In the genomic region with DNA sequence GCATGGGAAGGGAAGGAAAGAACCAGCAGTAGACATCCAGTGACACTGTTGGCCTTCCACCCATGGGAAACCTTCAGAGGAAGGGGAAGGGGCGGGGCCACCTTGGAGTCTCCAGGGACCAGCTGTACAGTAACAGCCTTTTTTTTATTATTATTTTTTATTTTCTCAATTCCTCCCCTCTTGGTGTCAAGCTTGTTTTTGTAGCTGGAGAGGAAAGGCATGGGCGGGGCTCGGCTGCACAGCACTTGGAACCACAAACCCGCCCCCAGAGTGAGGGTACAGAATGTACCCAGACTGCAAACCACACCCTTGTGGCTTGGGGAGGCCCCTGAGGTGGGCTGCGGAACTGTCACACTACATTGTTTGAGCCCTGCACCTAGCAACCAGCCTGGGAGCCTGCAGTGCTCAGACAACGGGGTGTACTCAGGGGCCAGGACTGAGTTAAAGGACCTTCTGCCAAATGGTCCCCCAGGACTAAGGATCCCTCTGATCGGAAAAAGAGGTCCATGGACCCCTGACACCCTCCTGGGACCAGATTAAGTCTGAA, we compare ENCODE assay signal across 8 cellular contexts. TPM values are rescaled to one million over a fixed set of nuclear protein-coding genes. Genes with fewer than 3 reads are reported as not detected.
DNase-seq lines count a peak whose midpoint lies in the region; ATAC-seq and TF ChIP-seq lines count a peak whose summit lies in the region.

No MANE protein-coding gene starts in this region.

- no peak overlapping the region for H3K9ac ChIP-seq in mesendoderm (ENCODE audit: low read length)

- H4K5ac ChIP-seq in mesendoderm (ENCODE audit: low read length): no peak overlapping the region

- DNase-seq in NCI-H748 (lab: John Stamatoyannopoulos, UW; ENCODE audit: unreplicated experiment): peak; percentile 31
- DNase-seq in NCI-H748 treated with DMSO at 0.1 percent for 48 hours (lab: John Stamatoyannopoulos, UW): no peak
- peak; percentile 97 for DNase-seq in T-helper 22 cell (ENCODE audit: low read depth)
- DNase-seq in ascending aorta (ENCODE audit: low spot score in 2 of 2): peak; percentile 78 to 95
- DNase-seq in lower leg skin (ENCODE audit: low spot score in 2 of 2): peak; percentile 91 to 97
- DNase-seq in stimulated activated CD8-positive, alpha-beta memory T cell treated with anti-CD3 and anti-CD28 coated beads, Interleukin-2, amount 100 ng/mL, for 1 hour (ENCODE audit: low read depth in 2 of 2): peak; percentile 78 to 80
- DNase-seq in mesendoderm: no peak

- no peak overlapping the region for H2AK5ac ChIP-seq in mesendoderm (ENCODE audit: low read length)

- H2BK5ac ChIP-seq in mesendoderm (ENCODE audit: low read length): no peak overlapping the region

- H3K4me3 ChIP-seq in ascending aorta (peak overlapping the region; percentile 9 to 19), lower leg skin (ENCODE audit: low read depth, poor library complexity, severe bottlenecking) (no peak overlapping the region), mesendoderm (ENCODE audit: low read length) (no peak overlapping the region)

- no peak for TF ChIP-seq POLR2A in lower leg skin (IDR thresholded peaks at IDR 0.05)

- H3K4me1 ChIP-seq in ascending aorta (peaks cover 8 to 28% of the 10 kb centered on the region in 2 donors), mesendoderm (ENCODE audit: control insufficient read depth, low read depth, low read length) (peaks cover 1% of the 10 kb centered on the region)

- H3K18ac ChIP-seq in mesendoderm (ENCODE audit: low read length): no peak overlapping the region

- WGBS in lower leg skin, 2 donors: 5 to 24% methylated on average over 6 to 7 of the region's 7 CpGs
- WGBS in mesendoderm (ENCODE audit: extremely low coverage, insufficient coverage, low lambda C conversion rate): no CpG with 5 or more reads among the region's 7 CpGs

- H4K8ac ChIP-seq in mesendoderm (ENCODE audit: low read depth, low read length): no peak overlapping the region

- H3K27me3 ChIP-seq in ascending aorta (no peaks in the 10 kb centered on the region), mesendoderm (ENCODE audit: insufficient read depth, low read length, poor library complexity) (no peaks in the 10 kb centered on the region)

- no peak overlapping the region for H2BK15ac ChIP-seq in mesendoderm (replicated peaks; ENCODE audit: low read depth)

- TF ChIP-seq CTCF in ascending aorta (IDR thresholded peaks at IDR 0.05) (no peak), lower leg skin (IDR thresholded peaks at IDR 0.05) (no peak)

- intact Hi-C loops in ascending aorta (cut with DNase I) (loop anchor here (1.0 to 5.0 kb wide), 3 partner anchors 43 to 153 kb away; partner anchors contain the start of genes MID2 and NCBP2L), lower leg skin (cut with DNase I; ENCODE audit: low total_unique reads) (no loop called here)

- no peak overlapping the region for H3K23ac ChIP-seq in mesendoderm (ENCODE audit: low read length)

- peak overlapping the region; percentile 90 to 95 for H3K27ac ChIP-seq in ascending aorta
- H3K27ac ChIP-seq in mesendoderm (ENCODE audit: low read depth, low read length): no peak overlapping the region

- H3K4me2 ChIP-seq in mesendoderm (ENCODE audit: low read length): no peak overlapping the region

- H3K56ac ChIP-seq in mesendoderm (ENCODE audit: low read length): no peak overlapping the region

- no peak overlapping the region for H3K4ac ChIP-seq in mesendoderm (ENCODE audit: low read depth, low read length)

- H2BK120ac ChIP-seq in mesendoderm (ENCODE audit: low read depth, low read length): no peak overlapping the region

- no peaks in the 10 kb centered on the region for H3K9me3 ChIP-seq in ascending aorta

- no peaks in the 10 kb centered on the region for H3K36me3 ChIP-seq in ascending aorta
- H3K36me3 ChIP-seq in mesendoderm (ENCODE audit: control insufficient read depth, insufficient read depth, low read length): no peaks in the 10 kb centered on the region

- ATAC-seq in HG03442 (IDR thresholded peaks at IDR 0.05; ENCODE audit: unreplicated experiment): peak; percentile 90

- no peaks in the 10 kb centered on the region for H3K79me2 ChIP-seq in mesendoderm (ENCODE audit: control insufficient read depth, insufficient read depth, low read length)

- H3K79me1 ChIP-seq in mesendoderm (ENCODE audit: low read length): no peaks in the 10 kb centered on the region

RNA-seq across cellular contexts. Expression of gene PRPS1, which starts 45.7 kb away (rescaled TPM):
- 14.0 TPM for total RNA-seq in ascending aorta
- 10 to 100 TPM in 1 of 4 donors, 1 to 10 TPM in 3; 7.1 to 10.8 (median 8.0) TPM for total RNA-seq in lower leg skin
- polyA plus RNA-seq in mesendoderm (2013, experiment 1 of 2): 80.3 TPM
- 78.3 TPM for polyA plus RNA-seq in mesendoderm (2013, experiment 2 of 2)

Comparison
In these comparisons a context has a peak if more than half of its experiments do, and no peak if none do; other contexts are left out.
1. DNase-seq: peak in NCI-H748 (single experiment), T-helper 22 cell (single experiment), ascending aorta (2 of 2), lower leg skin (2 of 2) and stimulated activated CD8-positive, alpha-beta memory T cell treated with anti-CD3 and anti-CD28 coated beads, Interleukin-2, amount 100 ng/mL, for 1 hour (2 of 2); none in NCI-H748 treated with DMSO at 0.1 percent for 48 hours (single experiment) and mesendoderm (single experiment).
2. H3K4me3 ChIP-seq: peak in ascending aorta (2 of 2); none in lower leg skin (single experiment) and mesendoderm (single experiment).